ENCODE assay signal across 3 cellular contexts in the genomic region with DNA sequence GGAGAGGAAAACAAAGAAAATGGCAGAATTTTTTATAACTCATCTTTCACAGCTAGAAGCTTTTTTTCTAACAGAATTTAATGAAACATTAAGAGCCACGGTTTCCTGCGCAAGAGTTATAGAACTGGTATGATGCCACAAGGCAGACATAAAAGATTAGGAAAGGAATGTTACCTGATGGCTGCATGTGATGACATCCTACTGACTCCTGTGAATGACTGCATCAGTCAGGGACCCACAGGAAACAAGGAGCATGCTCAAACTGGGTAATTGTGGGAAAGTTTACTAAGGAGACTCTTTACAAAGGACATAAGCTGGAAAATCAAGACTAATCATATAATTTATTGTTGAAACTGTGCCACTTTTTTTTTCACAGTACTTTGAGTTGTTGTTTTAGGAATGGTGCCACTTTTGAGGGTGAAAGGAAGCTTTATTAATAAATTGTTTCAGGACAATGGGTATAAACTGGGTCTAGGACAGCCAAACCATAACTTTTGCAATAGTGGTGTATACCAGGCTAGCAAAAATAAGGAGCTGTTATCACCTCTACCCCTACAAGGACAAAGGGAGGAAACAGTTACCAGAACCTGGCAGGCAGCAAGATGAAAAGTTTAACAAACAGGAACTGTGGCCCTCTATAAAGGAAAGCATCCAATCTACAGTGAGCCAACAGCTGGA.
TF ChIP-seq lines count a peak whose summit lies in the region.

No MANE protein-coding gene starts in this region.

TF ChIP-seq in SK-N-SH, 30 proteins besides CTCF, POLR2A, EP300 and RAD21:
- TF ChIP-seq USF1 (IDR thresholded peaks at IDR 0.05; ENCODE audit: borderline replicate concordance, low read depth) (no peak), TCF12 (IDR thresholded peaks at IDR 0.05) (no peak), ELF1 (IDR thresholded peaks at IDR 0.05) (no peak), NFIC (IDR thresholded peaks at IDR 0.05; ENCODE audit: borderline replicate concordance) (no peak), YY1 (IDR thresholded peaks at IDR 0.05; ENCODE audit: low read depth) (no peak), PBX3 (IDR thresholded peaks at IDR 0.05) (no peak), SIN3A (IDR thresholded peaks at IDR 0.05; ENCODE audit: borderline replicate concordance, low read depth, low read length) (no peak), RCOR1 (IDR thresholded peaks at IDR 0.05; ENCODE audit: low read length) (no peak), GATA2 (CRISPR knock-in tag; IDR thresholded peaks at IDR 0.05) (no peak), POLR2AphosphoS5 (IDR thresholded peaks at IDR 0.05; ENCODE audit: low read depth, low read length) (no peak)

TF ChIP-seq in SK-N-SH treated with all-trans-retinoic acid at 6 μM for 48 hours, 23 proteins besides CTCF, POLR2A, EP300 and RAD21:
- TF ChIP-seq ZFP3 (CRISPR knock-in tag; IDR thresholded peaks at IDR 0.05) (no peak), ARNTL (CRISPR knock-in tag; IDR thresholded peaks at IDR 0.05; ENCODE audit: borderline replicate concordance, low read depth) (no peak), ESRRG (CRISPR knock-in tag; IDR thresholded peaks at IDR 0.05) (no peak), CREB5 (CRISPR knock-in tag; IDR thresholded peaks at IDR 0.05; ENCODE audit: low read depth) (no peak), ISL1 (CRISPR knock-in tag; IDR thresholded peaks at IDR 0.05) (no peak), OSR1 (CRISPR knock-in tag; IDR thresholded peaks at IDR 0.05) (no peak), TCF4 (CRISPR knock-in tag; IDR thresholded peaks at IDR 0.05; ENCODE audit: borderline replicate concordance) (no peak), GLIS3 (CRISPR knock-in tag; IDR thresholded peaks at IDR 0.05) (no peak), BACH2 (CRISPR knock-in tag; IDR thresholded peaks at IDR 0.05; ENCODE audit: borderline replicate concordance) (no peak), ZFP30 (CRISPR knock-in tag; IDR thresholded peaks at IDR 0.05) (no peak)
- TF ChIP-seq, protein P1, sequence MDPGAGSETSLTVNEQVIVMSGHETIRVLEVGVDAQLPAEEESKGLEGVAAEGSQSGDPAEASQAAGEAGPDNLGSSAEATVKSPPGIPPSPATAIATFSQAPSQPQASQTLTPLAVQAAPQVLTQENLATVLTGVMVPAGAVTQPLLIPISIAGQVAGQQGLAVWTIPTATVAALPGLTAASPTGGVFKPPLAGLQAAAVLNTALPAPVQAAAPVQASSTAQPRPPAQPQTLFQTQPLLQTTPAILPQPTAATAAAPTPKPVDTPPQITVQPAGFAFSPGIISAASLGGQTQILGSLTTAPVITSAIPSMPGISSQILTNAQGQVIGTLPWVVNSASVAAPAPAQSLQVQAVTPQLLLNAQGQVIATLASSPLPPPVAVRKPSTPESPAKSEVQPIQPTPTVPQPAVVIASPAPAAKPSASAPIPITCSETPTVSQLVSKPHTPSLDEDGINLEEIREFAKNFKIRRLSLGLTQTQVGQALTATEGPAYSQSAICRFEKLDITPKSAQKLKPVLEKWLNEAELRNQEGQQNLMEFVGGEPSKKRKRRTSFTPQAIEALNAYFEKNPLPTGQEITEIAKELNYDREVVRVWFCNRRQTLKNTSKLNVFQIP (CRISPR knock-in tag; IDR thresholded peaks at IDR 0.05; ENCODE audit: borderline replicate concordance, low read depth): no peak
- TF ChIP-seq, protein P2, sequence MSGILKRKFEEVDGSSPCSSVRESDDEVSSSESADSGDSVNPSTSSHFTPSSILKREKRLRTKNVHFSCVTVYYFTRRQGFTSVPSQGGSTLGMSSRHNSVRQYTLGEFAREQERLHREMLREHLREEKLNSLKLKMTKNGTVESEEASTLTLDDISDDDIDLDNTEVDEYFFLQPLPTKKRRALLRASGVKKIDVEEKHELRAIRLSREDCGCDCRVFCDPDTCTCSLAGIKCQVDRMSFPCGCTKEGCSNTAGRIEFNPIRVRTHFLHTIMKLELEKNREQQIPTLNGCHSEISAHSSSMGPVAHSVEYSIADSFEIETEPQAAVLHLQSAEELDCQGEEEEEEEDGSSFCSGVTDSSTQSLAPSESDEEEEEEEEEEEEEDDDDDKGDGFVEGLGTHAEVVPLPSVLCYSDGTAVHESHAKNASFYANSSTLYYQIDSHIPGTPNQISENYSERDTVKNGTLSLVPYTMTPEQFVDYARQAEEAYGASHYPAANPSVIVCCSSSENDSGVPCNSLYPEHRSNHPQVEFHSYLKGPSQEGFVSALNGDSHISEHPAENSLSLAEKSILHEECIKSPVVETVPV (CRISPR knock-in tag; IDR thresholded peaks at IDR 0.05): no peak

TF ChIP-seq in K562, 482 proteins besides CTCF, POLR2A, EP300 and RAD21:
- TF ChIP-seq, protein P3, sequence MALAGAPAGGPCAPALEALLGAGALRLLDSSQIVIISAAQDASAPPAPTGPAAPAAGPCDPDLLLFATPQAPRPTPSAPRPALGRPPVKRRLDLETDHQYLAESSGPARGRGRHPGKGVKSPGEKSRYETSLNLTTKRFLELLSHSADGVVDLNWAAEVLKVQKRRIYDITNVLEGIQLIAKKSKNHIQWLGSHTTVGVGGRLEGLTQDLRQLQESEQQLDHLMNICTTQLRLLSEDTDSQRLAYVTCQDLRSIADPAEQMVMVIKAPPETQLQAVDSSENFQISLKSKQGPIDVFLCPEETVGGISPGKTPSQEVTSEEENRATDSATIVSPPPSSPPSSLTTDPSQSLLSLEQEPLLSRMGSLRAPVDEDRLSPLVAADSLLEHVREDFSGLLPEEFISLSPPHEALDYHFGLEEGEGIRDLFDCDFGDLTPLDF (CRISPR knock-in tag; IDR thresholded peaks at IDR 0.05): no peak
- TF ChIP-seq ZNF384 (IDR thresholded peaks at IDR 0.05; ENCODE audit: low read depth, low read length) (no peak), CREM (IDR thresholded peaks at IDR 0.05; ENCODE audit: low read depth) (peak; percentile 66), HMGN3 (IDR thresholded peaks at IDR 0.05; ENCODE audit: borderline replicate concordance, extremely low read depth, insufficient read length, low read depth, low read length) (no peak), PHF8 (IDR thresholded peaks at IDR 0.05; ENCODE audit: borderline replicate concordance, low read length) (no peak), RFX5 (IDR thresholded peaks at IDR 0.05; ENCODE audit: low read depth, low read length) (no peak), KHSRP (IDR thresholded peaks at IDR 0.05) (no peak)
- TF ChIP-seq, protein P4, sequence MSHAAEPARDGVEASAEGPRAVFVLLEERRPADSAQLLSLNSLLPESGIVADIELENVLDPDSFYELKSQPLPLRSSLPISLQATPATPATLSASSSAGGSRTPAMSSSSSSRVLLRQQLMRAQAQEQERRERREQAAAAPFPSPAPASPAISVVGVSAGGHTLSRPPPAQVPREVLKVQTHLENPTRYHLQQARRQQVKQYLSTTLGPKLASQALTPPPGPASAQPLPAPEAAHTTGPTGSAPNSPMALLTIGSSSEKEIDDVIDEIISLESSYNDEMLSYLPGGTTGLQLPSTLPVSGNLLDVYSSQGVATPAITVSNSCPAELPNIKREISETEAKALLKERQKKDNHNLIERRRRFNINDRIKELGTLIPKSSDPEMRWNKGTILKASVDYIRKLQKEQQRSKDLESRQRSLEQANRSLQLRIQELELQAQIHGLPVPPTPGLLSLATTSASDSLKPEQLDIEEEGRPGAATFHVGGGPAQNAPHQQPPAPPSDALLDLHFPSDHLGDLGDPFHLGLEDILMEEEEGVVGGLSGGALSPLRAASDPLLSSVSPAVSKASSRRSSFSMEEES (CRISPR knock-in tag; IDR thresholded peaks at IDR 0.05): no peak
